ENCODE assay signal across 8 cellular contexts in the genomic region with DNA sequence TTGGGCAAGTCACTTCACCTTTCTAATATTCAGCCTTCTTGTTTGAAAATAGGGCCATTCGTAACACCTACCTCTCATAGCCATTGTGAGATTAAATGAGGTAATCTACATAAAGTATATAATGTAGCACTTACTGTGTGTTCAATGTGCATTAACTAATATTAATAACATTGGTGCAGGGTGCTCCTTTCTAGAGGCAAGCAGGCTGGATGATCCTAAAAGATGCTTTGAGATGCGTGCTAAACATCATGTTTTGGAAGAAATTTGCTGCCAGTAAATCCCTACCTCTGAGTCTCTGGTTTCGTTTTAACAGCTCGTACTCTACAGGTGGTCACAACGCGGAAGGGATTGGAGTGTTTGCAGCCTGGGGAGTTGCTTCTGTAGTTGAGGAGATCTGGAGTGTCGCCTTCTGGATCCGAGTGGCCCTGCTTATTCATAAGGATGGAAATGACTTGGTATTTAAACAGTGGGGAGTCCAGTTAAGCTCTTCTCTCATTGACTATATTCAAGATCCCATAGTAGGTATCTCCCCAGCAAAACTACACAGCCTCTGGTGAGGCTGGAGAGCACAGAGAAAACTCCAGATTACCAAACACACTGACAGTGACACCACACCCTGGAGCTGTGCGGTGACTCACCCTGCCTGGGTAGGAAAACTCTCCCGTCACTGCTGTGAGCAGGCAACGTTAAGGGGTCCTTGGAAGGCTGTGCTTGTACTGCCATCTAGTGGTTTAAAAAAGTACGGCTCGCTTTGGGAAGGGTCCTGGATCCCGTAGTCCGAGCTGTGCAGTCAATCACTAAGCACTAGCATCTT.
DNase-seq lines count a peak whose midpoint lies in the region; ATAC-seq and TF ChIP-seq lines count a peak whose summit lies in the region.

No MANE protein-coding gene starts in this region.

- no peak overlapping the region for H3K27ac Mint-ChIP-seq in stimulated activated effector memory CD8-positive, alpha-beta T cell treated with anti-CD3 and anti-CD28 coated beads, Interleukin-12 subunit alpha, Interleukin-12 subunit beta, amount 100 ng/mL, for 72 hours

- H3K4me2 ChIP-seq in OCI-LY3 (ENCODE audit: low read length), result peak overlapping the region; percentile 85

- H4K20me1 ChIP-seq in OCI-LY3 (ENCODE audit: insufficient read depth, low read length), result no peaks in the 10 kb centered on the region

- H3K9ac ChIP-seq in OCI-LY3 (ENCODE audit: low read length), result no peak overlapping the region

- no peaks in the 10 kb centered on the region for H3K36me3 ChIP-seq in OCI-LY3 (replicated peaks; ENCODE audit: low read depth, low read length)

- peaks cover 44% of the 10 kb centered on the region for H3K27me3 ChIP-seq in OCI-LY3 (ENCODE audit: low read depth, low read length)

- H3K36me3 Mint-ChIP-seq in stimulated activated effector memory CD8-positive, alpha-beta T cell treated with anti-CD3 and anti-CD28 coated beads, Interleukin-12 subunit alpha, Interleukin-12 subunit beta, amount 100 ng/mL, for 72 hours, result peaks cover under 1% of the 10 kb centered on the region

- H2AFZ ChIP-seq in OCI-LY3 (ENCODE audit: low read depth, low read length), result no peak overlapping the region

- DNase-seq in DMS79 treated with DMSO at 0.1 percent for 48 hours (lab: John Stamatoyannopoulos, UW) (peak; percentile 88), KBM-7 (peak; percentile 87), epidermal melanocyte (ENCODE audit: insufficient read length, low spot score) (peak; percentile 88), myocyte (ENCODE audit: low read depth) (peak; percentile 94)
- peak; percentile 86 for DNase-seq in activated CD8-positive, alpha-beta memory T cell treated with anti-CD3 and anti-CD28 coated beads, Interleukin-2, amount 50 U/mL, for 4 hours
- DNase-seq in stimulated activated effector memory CD8-positive, alpha-beta T cell treated with anti-CD3 and anti-CD28 coated beads, Interleukin-12 subunit alpha, Interleukin-12 subunit beta, amount 100 ng/mL, for 72 hours (ENCODE audit: low spot score in 2 of 2), result peak; percentile 75 to 87

- ATAC-seq in GM21786 (IDR thresholded peaks at IDR 0.05; ENCODE audit: unreplicated experiment), result peak; percentile 95
- ATAC-seq in stimulated activated effector memory CD8-positive, alpha-beta T cell treated with anti-CD3 and anti-CD28 coated beads, Interleukin-12 subunit alpha, Interleukin-12 subunit beta, amount 100 ng/mL, for 72 hours, result peak; percentile 96

- peaks cover 33% of the 10 kb centered on the region for H3K4me1 Mint-ChIP-seq in stimulated activated effector memory CD8-positive, alpha-beta T cell treated with anti-CD3 and anti-CD28 coated beads, Interleukin-12 subunit alpha, Interleukin-12 subunit beta, amount 100 ng/mL, for 72 hours

- H3K4me1 ChIP-seq in OCI-LY3 (ENCODE audit: low read length), result peaks cover 24% of the 10 kb centered on the region

- TF ChIP-seq CTCF in OCI-LY3 (IDR thresholded peaks at IDR 0.05; ENCODE audit: low read depth, low read length), result peak; percentile 74

- peak overlapping the region; percentile 25 for H3K4me3 Mint-ChIP-seq in stimulated activated effector memory CD8-positive, alpha-beta T cell treated with anti-CD3 and anti-CD28 coated beads, Interleukin-12 subunit alpha, Interleukin-12 subunit beta, amount 100 ng/mL, for 72 hours

- H3K9me3 Mint-ChIP-seq in stimulated activated effector memory CD8-positive, alpha-beta T cell treated with anti-CD3 and anti-CD28 coated beads, Interleukin-12 subunit alpha, Interleukin-12 subunit beta, amount 100 ng/mL, for 72 hours, result no peaks in the 10 kb centered on the region

- in situ Hi-C loops in KBM-7 (cut with MboI; ENCODE audit: low pct_unique_long_range_greater_than_20kb, low sequenced_read_pairs), result loop anchor here (10.0 kb wide), 1 partner anchor 534 kb away; no protein-coding TSS in a partner anchor

- no peaks in the 10 kb centered on the region for H3K79me2 ChIP-seq in OCI-LY3 (ENCODE audit: low read length)

- peak overlapping the region; percentile 66 for H3K4me3 ChIP-seq in OCI-LY3 (ENCODE audit: low read length)

- H3K27ac ChIP-seq in OCI-LY3 (ENCODE audit: low read length), result no peak overlapping the region

- H3K9me3 ChIP-seq in OCI-LY3 (ENCODE audit: insufficient read depth, low read length), result no peaks in the 10 kb centered on the region
